In the genomic region with DNA sequence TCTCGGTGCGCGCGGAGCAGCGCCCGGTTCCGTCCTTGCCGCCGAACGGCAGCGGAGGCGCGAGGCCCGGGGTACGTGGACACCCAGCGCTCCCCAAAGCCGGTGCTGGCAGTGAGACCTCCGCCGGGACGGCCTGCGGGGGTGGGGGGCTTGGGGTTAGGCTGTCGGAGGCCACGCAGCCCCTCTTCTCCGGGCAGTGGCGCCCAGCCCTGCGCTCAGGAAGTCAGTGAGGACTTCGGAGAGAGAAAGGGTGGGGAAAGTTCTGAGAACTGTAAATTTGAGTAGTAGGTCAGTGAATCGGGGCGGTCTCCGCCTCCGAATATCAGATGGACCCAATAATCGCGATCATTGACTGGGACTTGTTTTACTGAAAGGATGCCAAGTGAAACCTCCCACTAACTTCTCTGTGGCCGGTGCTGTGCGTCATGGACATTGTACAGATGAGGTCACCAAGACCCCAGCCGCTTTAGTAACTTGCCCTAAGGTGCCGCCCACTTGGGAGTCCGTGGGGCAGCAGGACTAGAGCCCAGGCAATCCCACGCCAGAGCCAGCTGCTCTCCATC, we compare ENCODE assay signal across 8 cellular contexts. TPM values are rescaled to one million over a fixed set of nuclear protein-coding genes. Genes with fewer than 3 reads are reported as not detected.
DNase-seq lines count a peak whose midpoint lies in the region; ATAC-seq lines count a peak whose summit lies in the region.

No MANE protein-coding gene starts in this region.

- peak overlapping the region; percentile 96 to 97 for H3K4ac ChIP-seq in mesenchymal stem cell (ENCODE audit: low read depth in 1 of 2, low read length in 2 of 2)

- under 1% methylated on average over 38 of the region's 39 CpGs for WGBS in mesenchymal stem cell

- peak overlapping the region; percentile 89 for H2BK15ac ChIP-seq in mesenchymal stem cell (ENCODE audit: low read depth, poor library complexity, severe bottlenecking)

- peak overlapping the region; percentile 54 for H2AFZ ChIP-seq in mesenchymal stem cell (ENCODE audit: low read depth, low read length)

- H4K8ac ChIP-seq in mesenchymal stem cell (ENCODE audit: low read length), result peak overlapping the region; percentile 88

- H3K4me1 ChIP-seq in mesenchymal stem cell (ENCODE audit: control insufficient read depth, insufficient read depth, low read depth, low read length), result peaks cover 32% of the 10 kb centered on the region

- H3K4me3 ChIP-seq in mesenchymal stem cell (ENCODE audit: insufficient read depth in 1 of 2, low read depth in 1 of 2, low read length in 2 of 2), result peak overlapping the region; percentile 84 to 94

- H3K18ac ChIP-seq in mesenchymal stem cell (ENCODE audit: low read depth in 1 of 2, low read length in 2 of 2), result peak overlapping the region; percentile 96 to 98

- H2BK12ac ChIP-seq in mesenchymal stem cell (ENCODE audit: low read length in 2 of 2), result peak overlapping the region; percentile 56 to 75

- H4K91ac ChIP-seq in mesenchymal stem cell (ENCODE audit: low read length), result peak overlapping the region; percentile 97

- H3K27me3 ChIP-seq in mesenchymal stem cell (ENCODE audit: control insufficient read depth in 1 of 2, insufficient read depth in 1 of 2, low read length in 2 of 2), result no peaks in the 10 kb centered on the region

- peak overlapping the region; percentile 78 for H3K27ac ChIP-seq in mesenchymal stem cell (ENCODE audit: low read length, poor library complexity, severe bottlenecking)

- H3K79me1 ChIP-seq in mesenchymal stem cell (replicated peaks; ENCODE audit: low read length, poor library complexity, severe bottlenecking), result no peaks in the 10 kb centered on the region

- peak overlapping the region; percentile 95 for H3K9ac ChIP-seq in mesenchymal stem cell (ENCODE audit: low read length)

- peak overlapping the region; percentile 98 for H2BK120ac ChIP-seq in mesenchymal stem cell (ENCODE audit: low read depth, low read length)

- H3K9me3 ChIP-seq in mesenchymal stem cell (ENCODE audit: control insufficient read depth, low read length), result no peaks in the 10 kb centered on the region

- peak overlapping the region; percentile 95 for H2BK5ac ChIP-seq in mesenchymal stem cell (ENCODE audit: low read depth, low read length, poor library complexity, severe bottlenecking)

- H2AK5ac ChIP-seq in mesenchymal stem cell (ENCODE audit: low read length, severe bottlenecking), result peak overlapping the region; percentile 61

- peak overlapping the region; percentile 81 for H3K4me2 ChIP-seq in mesenchymal stem cell (ENCODE audit: low read length, poor library complexity, severe bottlenecking)

- peak overlapping the region; percentile 87 to 92 for H3K23ac ChIP-seq in mesenchymal stem cell (ENCODE audit: low read length in 2 of 2)

- H3K14ac ChIP-seq in mesenchymal stem cell (ENCODE audit: low read length in 2 of 2), result peak overlapping the region; percentile 49 to 94

- H3K36me3 ChIP-seq in mesenchymal stem cell (ENCODE audit: control insufficient read depth in 1 of 2, insufficient read depth in 2 of 2, low read depth in 1 of 2, low read length in 2 of 2), result peaks cover 3 to 7% of the 10 kb centered on the region in 2 experiments

- ATAC-seq in GM19023 (IDR thresholded peaks at IDR 0.05; ENCODE audit: unreplicated experiment) (peak; percentile 16), HG02840 (IDR thresholded peaks at IDR 0.05; ENCODE audit: low FRiP score, unreplicated experiment) (no peak)

- DNase-seq in HT-29 (ENCODE audit: low spot score) (peak; percentile 52), mesenchymal stem cell (peak; percentile 98), NCI-H1417 (lab: John Stamatoyannopoulos, UW) (no peak)
- DNase-seq in activated CD4-positive, alpha-beta T cell treated with anti-CD3 and anti-CD28 coated beads for 48 hours, result peak; percentile 86
- peak; percentile 45 for DNase-seq in effector CD4-positive, alpha-beta T cell
- DNase-seq in stimulated activated CD8-positive, alpha-beta memory T cell treated with anti-CD3 and anti-CD28 coated beads, Interleukin-7, amount 100 ng/mL, for 48 hours (ENCODE audit: extremely low read depth in 1 of 2, low read depth in 1 of 2), result peak; percentile 47 to 90

RNA-seq across cellular contexts. Expression of a gene that starts 0.5 kb away (rescaled TPM):
- total RNA-seq in HT-29 (2014; rRNA removed; shearing (Covaris generic)), result 49.1 and 58.2 TPM in 2 replicates
- 79.3 TPM for polyA plus RNA-seq in mesenchymal stem cell (2013, experiment 1 of 2)
- 85.4 TPM for polyA plus RNA-seq in mesenchymal stem cell (2013, experiment 2 of 2)

RNA-seq across cellular contexts. Expression of a gene that starts 45.7 kb away (rescaled TPM):
- 49.9 and 52.3 TPM in 2 replicates for total RNA-seq in HT-29 (2014; rRNA removed; shearing (Covaris generic))
- 52.8 TPM for polyA plus RNA-seq in mesenchymal stem cell (2013, experiment 1 of 2)
- polyA plus RNA-seq in mesenchymal stem cell (2013, experiment 2 of 2), result 54.6 TPM

Comparison
In these comparisons a context has a peak if more than half of its experiments do, and no peak if none do; other contexts are left out.
1. DNase-seq: peak in HT-29 (single experiment), activated CD4-positive, alpha-beta T cell treated with anti-CD3 and anti-CD28 coated beads for 48 hours (single experiment), effector CD4-positive, alpha-beta T cell (single experiment), mesenchymal stem cell (single experiment) and stimulated activated CD8-positive, alpha-beta memory T cell treated with anti-CD3 and anti-CD28 coated beads, Interleukin-7, amount 100 ng/mL, for 48 hours (2 of 2); none in NCI-H1417 (0 of 3).